In the genomic region with DNA sequence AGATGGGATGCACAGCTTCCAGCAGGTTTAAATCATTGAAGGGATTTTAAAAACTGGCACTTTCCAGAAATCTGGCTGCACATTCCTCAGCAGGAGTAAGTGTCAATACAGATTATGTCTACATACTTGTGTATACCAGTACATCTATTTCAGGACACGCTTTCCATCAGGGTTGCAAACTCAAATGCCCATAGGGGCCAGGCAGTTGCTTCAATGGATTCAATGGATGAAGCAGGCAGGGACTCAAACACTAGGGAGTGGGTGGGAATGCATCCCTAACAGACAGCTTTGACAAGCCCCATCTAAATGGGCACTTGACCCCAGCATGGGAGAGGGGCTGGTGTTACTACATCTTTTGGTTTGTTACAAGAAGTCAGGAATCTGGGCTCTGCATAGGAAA, we compare ENCODE assay signal across 14 cellular contexts.
A peak's percentile ranks its signal among the peaks of the same experiment; 100 is the strongest.
DNase-seq lines count a peak whose midpoint lies in the region; ATAC-seq and TF ChIP-seq lines count a peak whose summit lies in the region.
"Had no signal": no experiment of that assay in that cellular context is flagged by ENCODE, and none has a peak within 500 bp of the region (broad histone marks: within the 10 kb centered on the region; RNA-seq: fewer than 3 reads in every experiment).

No MANE protein-coding gene starts in this region.

- no peak overlapping the region for H3K4me3 ChIP-seq in OCI-LY7 (ENCODE audit: low read depth, low read length, poor library complexity, severe bottlenecking)
- no peak overlapping the region for H3K4me3 ChIP-seq in spleen
- H3K4me3 ChIP-seq: dorsolateral prefrontal cortex, K562, prostate gland had no signal

- H3K9me3 ChIP-seq in OCI-LY7 (ENCODE audit: low read length) (no peaks in the 10 kb centered on the region), spleen (no peaks in the 10 kb centered on the region)
- H3K9me3 ChIP-seq: prostate gland had no signal

- no peak for ATAC-seq in activated CD8-positive, alpha-beta memory T cell treated with anti-CD3 and anti-CD28 coated beads, Interleukin-2, amount 10 ng/mL, durations not matched to agents 7 days and 5 days
- no peak for ATAC-seq in central memory CD8-positive, alpha-beta T cell (replicated peaks; ENCODE audit: extremely low read depth, poor library complexity, severe bottlenecking)
- ATAC-seq: K562, left cardiac atrium had no signal

- H2AFZ ChIP-seq in OCI-LY7 (ENCODE audit: low read length) = no peak overlapping the region

- no peaks in the 10 kb centered on the region for H3K27me3 ChIP-seq in spleen (replicated peaks in 1 of 7)
- H3K27me3 ChIP-seq: dorsolateral prefrontal cortex had no signal

- no peak for TF ChIP-seq POLR2A in spleen (IDR thresholded peaks at IDR 0.05)

- H3K4me1 Mint-ChIP-seq in activated CD8-positive, alpha-beta memory T cell treated with anti-CD3 and anti-CD28 coated beads, Interleukin-2, amount 10 ng/mL, durations not matched to agents 7 days and 5 days = peaks cover 80% of the 10 kb centered on the region
- H3K4me1 Mint-ChIP-seq in central memory CD8-positive, alpha-beta T cell = peaks cover 79% of the 10 kb centered on the region

- no peaks in the 10 kb centered on the region for H4K20me1 ChIP-seq in OCI-LY7 (ENCODE audit: insufficient read depth, low read length)

- H3K4me2 ChIP-seq in OCI-LY7 (ENCODE audit: low read length) = peak overlapping the region; percentile 8; the same call in 1 of the 2 replicates

- POLR2A ChIA-PET in OCI-LY7 (lab: Charles Lee) = interaction anchor here (0.6 to 0.7 kb wide), 2 partner anchors 12 to 1686 kb away, joined by 3 to 4 read pairs; no protein-coding TSS in a partner anchor

- CTCF ChIA-PET in activated CD8-positive, alpha-beta memory T cell treated with anti-CD3 and anti-CD28 coated beads, Interleukin-2, amount 10 ng/mL, durations not matched to agents 7 days and 5 days (lab: Charles Lee) = interaction anchor here (0.7 to 1.7 kb wide), 2 partner anchors 14 to 63 kb away, joined by 3 to 5 read pairs; no protein-coding TSS in a partner anchor
- CTCF ChIA-PET in OCI-LY7 (lab: Charles Lee; ENCODE audit: unreplicated experiment) = no interaction called here

- no peak for DNase-seq in activated CD8-positive, alpha-beta memory T cell treated with anti-CD3 and anti-CD28 coated beads, Interleukin-2, amount 10 ng/mL, durations not matched to agents 7 days and 5 days
- DNase-seq in activated CD8-positive, alpha-beta memory T cell treated with anti-CD3 and anti-CD28 coated beads, Interleukin-2, amount 50 U/mL, for 4 hours = no peak
- DNase-seq in OCI-LY7 (ENCODE audit: low spot score) (no peak), spleen (no peak), DMS79 treated with DMSO at 0.1 percent for 48 hours (lab: John Stamatoyannopoulos, UW) (no peak), NCI-H1048 (lab: John Stamatoyannopoulos, UW) (no peak)
- no peak for DNase-seq in central memory CD8-positive, alpha-beta T cell (ENCODE audit: low spot score in 2 of 2)
- DNase-seq in stimulated activated CD4-positive, alpha-beta T cell treated with anti-CD3 and anti-CD28 coated beads, Interleukin-2, amount 100 ng/mL, for 48 hours = no peak
- DNase-seq: hypothalamus, left cardiac atrium, NCI-H1436 had no signal

- H3K36me3 Mint-ChIP-seq in activated CD8-positive, alpha-beta memory T cell treated with anti-CD3 and anti-CD28 coated beads, Interleukin-2, amount 10 ng/mL, durations not matched to agents 7 days and 5 days = peaks cover 8% of the 10 kb centered on the region
- peaks cover 17% of the 10 kb centered on the region for H3K36me3 Mint-ChIP-seq in central memory CD8-positive, alpha-beta T cell (ENCODE audit: insufficient read depth)

- peak overlapping the region; percentile 72 for H3K27ac Mint-ChIP-seq in activated CD8-positive, alpha-beta memory T cell treated with anti-CD3 and anti-CD28 coated beads, Interleukin-2, amount 10 ng/mL, durations not matched to agents 7 days and 5 days
- H3K27ac Mint-ChIP-seq in central memory CD8-positive, alpha-beta T cell (ENCODE audit: low read depth) = peak overlapping the region; percentile 97

- peaks cover 100% of the 10 kb centered on the region for H3K4me1 ChIP-seq in OCI-LY7 (ENCODE audit: insufficient read depth, low read length, poor library complexity, severe bottlenecking)
- H3K4me1 ChIP-seq in spleen = peaks cover 39 to 100% (median 75%) of the 10 kb centered on the region in 6 donors

- WGBS in spleen, 5 donors = 95 to 100% (median 100%) methylated on average over 1 of the region's 1 CpG

- H3K36me3 ChIP-seq in OCI-LY7 (ENCODE audit: insufficient read depth, low read length) = no peaks in the 10 kb centered on the region
- no peaks in the 10 kb centered on the region for H3K36me3 ChIP-seq in spleen
- H3K36me3 ChIP-seq: prostate gland had no signal

- H3K27ac ChIP-seq in OCI-LY7 (ENCODE audit: low read depth, low read length, poor library complexity, severe bottlenecking) = peak overlapping the region; percentile 24
- H3K27ac ChIP-seq in spleen = peak overlapping the region; percentile 2 to 97 (median 69)
- H3K27ac ChIP-seq: dorsolateral prefrontal cortex, prostate gland had no signal

- intact Hi-C loops in OCI-LY7 (cut with micrococcal nuclease; ENCODE audit: unreplicated experiment) (no loop called here), spleen (cut with DNase I; ENCODE audit: low total_unique reads) (no loop called here)

- no peak for TF ChIP-seq CTCF in OCI-LY7 (conservative IDR thresholded peaks at IDR 0.05; ENCODE audit: low read length)
- TF ChIP-seq CTCF in spleen (IDR thresholded peaks at IDR 0.05 in 8 of 11, conservative IDR thresholded peaks at IDR 0.05 in 3 of 11) = no peak

- peaks cover 86% of the 10 kb centered on the region; the same call in 1 of the 2 replicates for H3K79me2 ChIP-seq in OCI-LY7 (ENCODE audit: insufficient read depth, low read depth, low read length)

- H3K27me3 Mint-ChIP-seq in activated CD8-positive, alpha-beta memory T cell treated with anti-CD3 and anti-CD28 coated beads, Interleukin-2, amount 10 ng/mL, durations not matched to agents 7 days and 5 days = no peaks in the 10 kb centered on the region
- H3K27me3 Mint-ChIP-seq in central memory CD8-positive, alpha-beta T cell = no peaks in the 10 kb centered on the region

- no peaks in the 10 kb centered on the region for H3K9me3 Mint-ChIP-seq in activated CD8-positive, alpha-beta memory T cell treated with anti-CD3 and anti-CD28 coated beads, Interleukin-2, amount 10 ng/mL, durations not matched to agents 7 days and 5 days (ENCODE audit: low read depth)
- no peaks in the 10 kb centered on the region for H3K9me3 Mint-ChIP-seq in central memory CD8-positive, alpha-beta T cell

- no peaks in the 10 kb centered on the region for H3K9me2 ChIP-seq in OCI-LY7 (ENCODE audit: insufficient read depth, low read length)

- no TSS peak for BruUV-seq in OCI-LY7 (replicated peaks; lab: Mats Ljungman, UMichigan)

- no peak overlapping the region for H3K4me3 Mint-ChIP-seq in activated CD8-positive, alpha-beta memory T cell treated with anti-CD3 and anti-CD28 coated beads, Interleukin-2, amount 10 ng/mL, durations not matched to agents 7 days and 5 days
- no peak overlapping the region for H3K4me3 Mint-ChIP-seq in central memory CD8-positive, alpha-beta T cell
